13 cellular contexts compared by ENCODE assay signal in genomic region chr22:35547993-35548761, GRCh38. TPM values are rescaled to one million over a fixed set of nuclear protein-coding genes. Genes with fewer than 3 reads are reported as not detected.
A peak's percentile ranks its signal among the peaks of the same experiment; 100 is the strongest.
DNase-seq lines count a peak whose midpoint lies in the region; ATAC-seq and TF ChIP-seq lines count a peak whose summit lies in the region.
"Had no signal": no experiment of that assay in that cellular context is flagged by ENCODE, and none has a peak within 500 bp of the region (broad histone marks: within the 10 kb centered on the region; RNA-seq: fewer than 3 reads in every experiment).

No MANE protein-coding gene starts in this region.

- DNase-seq in AG10803 (ENCODE audit: low read depth) (no peak), HCT116 (ENCODE audit: low read depth, low spot score) (no peak), WTC11 (ENCODE audit: low spot score) (peak; percentile 67)
- no peak for DNase-seq in stimulated activated CD4-positive, alpha-beta T cell treated with anti-CD3 and anti-CD28 coated beads, Interleukin-12 subunit alpha, Interleukin-12 subunit beta, amount 100 ng/mL, for 4 hours
- DNase-seq: activated CD4-positive, alpha-beta T cell treated with anti-CD3 and anti-CD28 coated beads for 36 hours; activated T-cell treated with anti-CD3 and anti-CD28 coated beads, Interleukin-2, amount 50 U/mL, for 48 hours; C1 segment of cervical spinal cord; left cardiac atrium; NCI-H2081 treated with DMSO at 0.1 percent for 48 hours had no signal

- H3K27me3 Mint-ChIP-seq in WTC11 (ENCODE audit: low read depth) = no peaks in the 10 kb centered on the region

- H3K27ac Mint-ChIP-seq in WTC11 = no peak overlapping the region; the same call in 1 of the 2 replicates
- H3K27ac Mint-ChIP-seq: activated CD4-positive, alpha-beta T cell treated with anti-CD3 and anti-CD28 coated beads for 36 hours had no signal

- no peak overlapping the region for H2AFZ ChIP-seq in HCT116 (ENCODE audit: low read depth, low read length, poor library complexity, severe bottlenecking)

- H3K9me3 ChIP-seq in HCT116 (ENCODE audit: control insufficient read depth in 1 of 2, insufficient read depth in 1 of 2, low read depth in 1 of 2, low read length in 2 of 2) = no peaks in the 10 kb centered on the region
- no peaks in the 10 kb centered on the region for H3K9me3 ChIP-seq in iPS-15b (ENCODE audit: control insufficient read depth, insufficient read depth, low read length)

- no peak overlapping the region for H3K4me2 ChIP-seq in HCT116 (ENCODE audit: low read length)

- H3K9me3 Mint-ChIP-seq in WTC11 = no peaks in the 10 kb centered on the region

- no peak for TF ChIP-seq RAD21 in HCT116 (IDR thresholded peaks at IDR 0.05; ENCODE audit: low read depth)

- H3K9me2 ChIP-seq in HCT116 (ENCODE audit: insufficient read depth) = no peaks in the 10 kb centered on the region

- H3K4me3 Mint-ChIP-seq in WTC11 = no peak overlapping the region
- H3K4me3 Mint-ChIP-seq: activated CD4-positive, alpha-beta T cell treated with anti-CD3 and anti-CD28 coated beads for 36 hours had no signal

- H3K4me3 ChIP-seq in AG10803 (ENCODE audit: low read length) = no peak overlapping the region
- no peak overlapping the region for H3K4me3 ChIP-seq in HCT116 (replicated peaks in 1 of 2; ENCODE audit: low read depth in 1 of 2, low read length in 2 of 2)
- peak overlapping the region; percentile 18 for H3K4me3 ChIP-seq in iPS-15b (ENCODE audit: low read depth, low read length)

- H3K36me3 Mint-ChIP-seq in WTC11 = no peaks in the 10 kb centered on the region

- RAD21 ChIA-PET in HCT116 (lab: Charles Lee; ENCODE audit: low non-redundant PET in 1 of 2, low total read pairs in 2 of 2, uncharacterized antibody in 2 of 2, unreplicated experiment in 2 of 2) = no interaction called here

- BruUV-seq in HCT116 (replicated peaks; lab: Mats Ljungman, UMichigan) = no TSS peak

- TF ChIP-seq POLR2A in HCT116 (IDR thresholded peaks at IDR 0.05; ENCODE audit: borderline replicate concordance, extremely low read depth, insufficient read depth, insufficient read length) = no peak

- H3K9ac ChIP-seq in HCT116 (ENCODE audit: low read length) = no peak overlapping the region
- no peak overlapping the region for H3K9ac ChIP-seq in iPS-15b (ENCODE audit: low read depth, low read length)

- H3K79me2 ChIP-seq in HCT116 (ENCODE audit: insufficient read depth, low read length) = no peaks in the 10 kb centered on the region

- peaks cover 43% of the 10 kb centered on the region for H3K4me1 Mint-ChIP-seq in WTC11

- peak; percentile 59; the same call in 1 of the 2 replicates for ATAC-seq in HCT116
- ATAC-seq in WTC11 = peak; percentile 82
- no peak for ATAC-seq in GM21423 (IDR thresholded peaks at IDR 0.05; ENCODE audit: unreplicated experiment)
- ATAC-seq in GM21825 (IDR thresholded peaks at IDR 0.05; ENCODE audit: unreplicated experiment) = no peak
- no peak for ATAC-seq in HG03159 (IDR thresholded peaks at IDR 0.05; ENCODE audit: unreplicated experiment)
- ATAC-seq: activated CD4-positive, alpha-beta T cell treated with anti-CD3 and anti-CD28 coated beads for 36 hours; left cardiac atrium had no signal

- H4K20me1 ChIP-seq in HCT116 (ENCODE audit: insufficient read depth) = no peaks in the 10 kb centered on the region

- H3K27me3 ChIP-seq in HCT116 (ENCODE audit: insufficient read depth, low read length) (no peaks in the 10 kb centered on the region), iPS-15b (ENCODE audit: control insufficient read depth, insufficient read depth, low read length) (peaks cover 2% of the 10 kb centered on the region)

- POLR2A ChIA-PET in HCT116 (lab: Charles Lee) (no interaction called here), WTC11 (lab: Charles Lee) (interaction anchor here (0.6 to 0.7 kb wide), 2 partner anchors 74 to 172 kb away, joined by 3 read pairs; no protein-coding TSS in a partner anchor)

- intact Hi-C loops in HCT116 (cut with micrococcal nuclease) = no loop called here

- TF ChIP-seq CTCF in AG10803 (conservative IDR thresholded peaks at IDR 0.05; ENCODE audit: low read length) (peak; percentile 28), HCT116 (IDR thresholded peaks at IDR 0.05 in 2 of 3, conservative IDR thresholded peaks at IDR 0.05 in 1 of 3; ENCODE audit: borderline replicate concordance in 1 of 3, insufficient read depth in 1 of 3, low read depth in 2 of 3, low read length in 2 of 3) (peak in 2 of 3 experiments; percentile 31 to 34; a peak in 3 of 6 replicates), WTC11 (IDR thresholded peaks at IDR 0.05) (no peak)

- H3K4me1 ChIP-seq in HCT116 (ENCODE audit: control insufficient read depth in 1 of 2, insufficient read depth in 2 of 2, low read length in 2 of 2) (peaks cover 20 to 23% of the 10 kb centered on the region in 2 experiments), iPS-15b (ENCODE audit: control insufficient read depth, insufficient read depth, low read length) (peaks cover 12% of the 10 kb centered on the region)

- H3K27ac ChIP-seq in HCT116 (ENCODE audit: low read depth, low read length) = no peak overlapping the region

- CTCF ChIA-PET in HCT116 (lab: Charles Lee) (no interaction called here), WTC11 (lab: Charles Lee) (interaction anchor here (0.7 to 2.0 kb wide), 10 partner anchors 10 to 179 kb away, joined by 3 to 14 read pairs (median 4); no protein-coding TSS in a partner anchor)

- H3K36me3 ChIP-seq in HCT116 (ENCODE audit: control insufficient read depth in 1 of 2, insufficient read depth in 2 of 2, low read length in 2 of 2) (no peaks in the 10 kb centered on the region), iPS-15b (ENCODE audit: control insufficient read depth, insufficient read depth, low read length) (no peaks in the 10 kb centered on the region)

TF ChIP-seq in HCT116, 20 proteins besides CTCF, POLR2A, EP300 and RAD21 (continues in another document):
- TF ChIP-seq TCF7L2 (IDR thresholded peaks at IDR 0.05; ENCODE audit: borderline replicate concordance, extremely low read depth, insufficient read depth, insufficient read length) (no peak), ZBTB33 (IDR thresholded peaks at IDR 0.05; ENCODE audit: extremely low read depth, insufficient replicate concordance, low read length) (no peak), EZH2phosphoT487 (IDR thresholded peaks at IDR 0.05; ENCODE audit: borderline replicate concordance) (no peak), EGR1 (IDR thresholded peaks at IDR 0.05; ENCODE audit: low read depth) (no peak), ZFX (IDR thresholded peaks at IDR 0.05) (no peak), SRF (IDR thresholded peaks at IDR 0.05; ENCODE audit: low read depth) (no peak), ATF3 (IDR thresholded peaks at IDR 0.05) (no peak), ELF1 (IDR thresholded peaks at IDR 0.05; ENCODE audit: borderline replicate concordance, low read depth) (no peak), CEBPB (IDR thresholded peaks at IDR 0.05; ENCODE audit: low read depth) (no peak)

TF ChIP-seq in WTC11, 78 proteins besides CTCF, POLR2A, EP300 and RAD21 (continues in another document):
- TF ChIP-seq GTF2I (CRISPR knock-in tag; conservative IDR thresholded peaks at IDR 0.05) (no peak), TP53 (CRISPR knock-in tag; IDR thresholded peaks at IDR 0.05) (no peak), ELF4 (CRISPR knock-in tag; IDR thresholded peaks at IDR 0.05; ENCODE audit: low read depth) (no peak), ATF3 (CRISPR knock-in tag; conservative IDR thresholded peaks at IDR 0.05) (no peak), NFYB (CRISPR knock-in tag; conservative IDR thresholded peaks at IDR 0.05; ENCODE audit: low read depth) (no peak)
- TF ChIP-seq, protein P1, sequence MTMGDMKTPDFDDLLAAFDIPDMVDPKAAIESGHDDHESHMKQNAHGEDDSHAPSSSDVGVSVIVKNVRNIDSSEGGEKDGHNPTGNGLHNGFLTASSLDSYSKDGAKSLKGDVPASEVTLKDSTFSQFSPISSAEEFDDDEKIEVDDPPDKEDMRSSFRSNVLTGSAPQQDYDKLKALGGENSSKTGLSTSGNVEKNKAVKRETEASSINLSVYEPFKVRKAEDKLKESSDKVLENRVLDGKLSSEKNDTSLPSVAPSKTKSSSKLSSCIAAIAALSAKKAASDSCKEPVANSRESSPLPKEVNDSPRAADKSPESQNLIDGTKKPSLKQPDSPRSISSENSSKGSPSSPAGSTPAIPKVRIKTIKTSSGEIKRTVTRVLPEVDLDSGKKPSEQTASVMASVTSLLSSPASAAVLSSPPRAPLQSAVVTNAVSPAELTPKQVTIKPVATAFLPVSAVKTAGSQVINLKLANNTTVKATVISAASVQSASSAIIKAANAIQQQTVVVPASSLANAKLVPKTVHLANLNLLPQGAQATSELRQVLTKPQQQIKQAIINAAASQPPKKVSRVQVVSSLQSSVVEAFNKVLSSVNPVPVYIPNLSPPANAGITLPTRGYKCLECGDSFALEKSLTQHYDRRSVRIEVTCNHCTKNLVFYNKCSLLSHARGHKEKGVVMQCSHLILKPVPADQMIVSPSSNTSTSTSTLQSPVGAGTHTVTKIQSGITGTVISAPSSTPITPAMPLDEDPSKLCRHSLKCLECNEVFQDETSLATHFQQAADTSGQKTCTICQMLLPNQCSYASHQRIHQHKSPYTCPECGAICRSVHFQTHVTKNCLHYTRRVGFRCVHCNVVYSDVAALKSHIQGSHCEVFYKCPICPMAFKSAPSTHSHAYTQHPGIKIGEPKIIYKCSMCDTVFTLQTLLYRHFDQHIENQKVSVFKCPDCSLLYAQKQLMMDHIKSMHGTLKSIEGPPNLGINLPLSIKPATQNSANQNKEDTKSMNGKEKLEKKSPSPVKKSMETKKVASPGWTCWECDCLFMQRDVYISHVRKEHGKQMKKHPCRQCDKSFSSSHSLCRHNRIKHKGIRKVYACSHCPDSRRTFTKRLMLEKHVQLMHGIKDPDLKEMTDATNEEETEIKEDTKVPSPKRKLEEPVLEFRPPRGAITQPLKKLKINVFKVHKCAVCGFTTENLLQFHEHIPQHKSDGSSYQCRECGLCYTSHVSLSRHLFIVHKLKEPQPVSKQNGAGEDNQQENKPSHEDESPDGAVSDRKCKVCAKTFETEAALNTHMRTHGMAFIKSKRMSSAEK (CRISPR knock-in tag; IDR thresholded peaks at IDR 0.05; ENCODE audit: borderline replicate concordance) = no peak

RNA-seq across cellular contexts. Expression of gene RASD2, which starts 7.5 kb away (rescaled TPM):
- total RNA-seq in HCT116 (2021; ENCODE audit: unreplicated experiment) (2.4 TPM), WTC11 (2021) (2.5 to 3.1 TPM (median 3.0 TPM) in 3 replicates)
- 2.2 and 2.5 TPM in 2 replicates for polyA plus RNA-seq in HCT116 (2012)

Comparison
In these comparisons a context has a peak if more than half of its experiments do, and no peak if none do; other contexts are left out.
1. ATAC-seq: peak in HCT116 (single experiment) and WTC11 (single experiment); none in GM21423 (single experiment), GM21825 (single experiment) and HG03159 (single experiment).